In genomic region chr1:228935855-228936727, GRCh38 we compare ENCODE assay signal across 14 cellular contexts.
DNase-seq lines count a peak whose midpoint lies in the region; ATAC-seq and TF ChIP-seq lines count a peak whose summit lies in the region.
"Had no signal": no experiment of that assay in that cellular context is flagged by ENCODE, and none has a peak within 500 bp of the region (broad histone marks: within the 10 kb centered on the region; RNA-seq: fewer than 3 reads in every experiment).

No MANE protein-coding gene starts in this region.

- ATAC-seq in left lung (peak; percentile 9), HG03442 (IDR thresholded peaks at IDR 0.05; ENCODE audit: unreplicated experiment) (no peak), GM19452 (IDR thresholded peaks at IDR 0.05; ENCODE audit: unreplicated experiment) (no peak)

- H3K9me3 ChIP-seq in breast epithelium (no peaks in the 10 kb centered on the region), left lung (no peaks in the 10 kb centered on the region)
- H3K9me3 ChIP-seq: testis had no signal

- H3K9me3 Mint-ChIP-seq in MCF 10A (ENCODE audit: unreplicated experiment) = no peaks in the 10 kb centered on the region
- no peaks in the 10 kb centered on the region for H3K9me3 Mint-ChIP-seq in progenitor cell of endocrine pancreas (ENCODE audit: low read depth)

- H3K4me3 ChIP-seq in breast epithelium = no peak overlapping the region
- no peak overlapping the region for H3K4me3 ChIP-seq in left lung
- H3K4me3 ChIP-seq: cardiac muscle cell, testis had no signal

- DNase-seq in MCF 10A (ENCODE audit: unreplicated experiment) (peak; percentile 27), breast epithelium (ENCODE audit: low spot score in 2 of 2) (no peak), RPMI8226 (peak; percentile 86), left lung (no peak), progenitor cell of endocrine pancreas (ENCODE audit: low spot score, unreplicated experiment) (no peak), GOT3 (lab: John Stamatoyannopoulos, UW) (no peak)
- DNase-seq: activated naive CD4-positive, alpha-beta T cell treated with anti-CD3 and anti-CD28 coated beads, Interleukin-2, amount 50 U/mL, for 16 hours; NCI-H146; SHP77; stimulated activated CD4-positive, alpha-beta T cell treated with anti-CD3 and anti-CD28 coated beads, Interleukin-12 subunit alpha, Interleukin-12 subunit beta, amount 100 ng/mL, for 4 hours; testis had no signal

- intact Hi-C loops in MCF 10A (cut with micrococcal nuclease) (no loop called here), breast epithelium (cut with DNase I; ENCODE audit: low total_unique reads) (no loop called here), left lung (cut with DNase I) (no loop called here)

- POLR2A ChIA-PET in MCF 10A (lab: Yijun Ruan, JAX) = no interaction called here

- peaks cover 7% of the 10 kb centered on the region for H3K4me1 Mint-ChIP-seq in MCF 10A (ENCODE audit: insufficient read depth, unreplicated experiment)
- H3K4me1 Mint-ChIP-seq in progenitor cell of endocrine pancreas (ENCODE audit: low read depth) = peaks cover 14% of the 10 kb centered on the region

- no peaks in the 10 kb centered on the region for H3K36me3 Mint-ChIP-seq in MCF 10A (ENCODE audit: insufficient read depth, unreplicated experiment)
- H3K36me3 Mint-ChIP-seq in progenitor cell of endocrine pancreas (ENCODE audit: insufficient read depth) = no peaks in the 10 kb centered on the region

- no peaks in the 10 kb centered on the region for H3K27me3 ChIP-seq in breast epithelium
- H3K27me3 ChIP-seq in left lung = no peaks in the 10 kb centered on the region
- H3K27me3 ChIP-seq: testis had no signal

- H3K36me3 ChIP-seq in breast epithelium (no peaks in the 10 kb centered on the region), left lung (no peaks in the 10 kb centered on the region)
- H3K36me3 ChIP-seq: cardiac muscle cell had no signal

- H3K27ac ChIP-seq in breast epithelium (no peak overlapping the region), left lung (no peak overlapping the region)
- H3K27ac ChIP-seq: cardiac muscle cell, testis had no signal

- H3K4me1 ChIP-seq in breast epithelium (peaks cover 0 to 4% of the 10 kb centered on the region in 2 donors), left lung (peaks cover 14 to 58% of the 10 kb centered on the region in 2 donors)

- BruUV-seq in MCF 10A (replicated peaks; lab: Mats Ljungman, UMichigan) = no TSS peak

- TF ChIP-seq POLR2A in breast epithelium (IDR thresholded peaks at IDR 0.05) = no peak

- H3K27me3 Mint-ChIP-seq in MCF 10A (ENCODE audit: insufficient read depth, unreplicated experiment) (peaks cover 39% of the 10 kb centered on the region), progenitor cell of endocrine pancreas (peaks cover 2% of the 10 kb centered on the region)

- CTCF ChIA-PET in MCF 10A (lab: Yijun Ruan, JAX) = interaction anchor here (0.5 to 1.2 kb wide), 8 partner anchors 11 to 403 kb away, joined by 3 to 4 read pairs (median 3); no protein-coding TSS in a partner anchor

- H3K27ac Mint-ChIP-seq in MCF 10A (ENCODE audit: low read depth, unreplicated experiment) = no peak overlapping the region
- no peak overlapping the region for H3K27ac Mint-ChIP-seq in progenitor cell of endocrine pancreas

- no peak overlapping the region for H3K4me3 Mint-ChIP-seq in MCF 10A (ENCODE audit: unreplicated experiment)
- no peak overlapping the region for H3K4me3 Mint-ChIP-seq in progenitor cell of endocrine pancreas (ENCODE audit: low read depth)

- TF ChIP-seq CTCF in MCF 10A (IDR thresholded peaks at IDR 0.05; ENCODE audit: unreplicated experiment) (no peak), breast epithelium (IDR thresholded peaks at IDR 0.05) (no peak), left lung (IDR thresholded peaks at IDR 0.05) (no peak), progenitor cell of endocrine pancreas (IDR thresholded peaks at IDR 0.05; ENCODE audit: unreplicated experiment) (no peak)

Comparison
In these comparisons a context has a peak if more than half of its experiments do, and no peak if none do; other contexts are left out.
1. DNase-seq: peak in MCF 10A (single experiment) and RPMI8226 (single experiment); none in breast epithelium (0 of 2), left lung (0 of 2), progenitor cell of endocrine pancreas (single experiment) and GOT3 (single experiment).